In the genomic region with DNA sequence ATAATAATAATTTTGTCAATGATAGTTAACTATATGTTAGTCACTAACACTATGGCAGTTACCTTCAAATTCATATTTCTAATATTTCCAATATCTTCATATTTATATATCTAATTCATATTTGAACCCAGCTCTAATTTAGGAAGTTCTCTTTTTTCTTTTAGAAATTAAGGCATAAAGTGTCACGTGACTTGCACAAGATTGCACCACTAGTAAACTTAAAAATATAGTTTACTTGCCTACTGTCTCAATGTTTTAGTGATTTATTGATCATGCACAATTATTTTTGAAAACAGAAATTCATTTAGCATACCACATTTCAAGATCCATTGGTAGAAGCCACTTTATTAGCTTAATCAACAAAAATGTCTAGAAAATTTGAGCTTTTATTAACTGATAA, we compare ENCODE assay signal across 33 cellular contexts.
"Had no signal": no experiment of that assay in that cellular context is flagged by ENCODE, and none has a peak within 500 bp of the region (broad histone marks: within the 10 kb centered on the region; RNA-seq: fewer than 3 reads in every experiment).

No MANE protein-coding gene starts in this region.

- H3K36me3 ChIP-seq: adrenal gland, ascending aorta, brain microvascular endothelial cell, breast epithelium, cardiac muscle cell had no signal

- H3K9me3 ChIP-seq: body of pancreas had no signal

- H3K4me3 ChIP-seq: adrenal gland, ascending aorta, body of pancreas, breast epithelium, cardiac muscle cell had no signal

- FAIRE-seq: astrocyte, bronchial epithelial cell had no signal

- DNase-seq: activated effector memory CD4-positive, alpha-beta T cell treated with anti-CD3 and anti-CD28 coated beads, Interleukin-2, amount 50 U/mL, for 16 hours; activated effector memory CD4-positive, alpha-beta T cell treated with Interleukin-2 at 50 U/mL for 16 hours; activated gamma-delta T cell; activated gamma-delta T cell treated with Interleukin-2 at 50 U/mL for 16 hours; activated naive CD4-positive, alpha-beta T cell; activated naive CD4-positive, alpha-beta T cell treated with anti-CD3 and anti-CD28 coated beads for 36 hours; activated naive CD4-positive, alpha-beta T cell treated with anti-CD3 and anti-CD28 coated beads, Interleukin-2, amount 10 ng/mL, durations not matched to agents 7 days and 5 days; activated naive CD4-positive, alpha-beta T cell treated with anti-CD3 and anti-CD28 coated beads, Interleukin-2, amount 50 U/mL, for 16 hours; activated naive CD4-positive, alpha-beta T cell treated with Interleukin-2 at 50 U/mL for 16 hours; activated naive CD8-positive, alpha-beta T cell treated with anti-CD3 and anti-CD28 coated beads for 36 hours; activated naive CD8-positive, alpha-beta T cell treated with anti-CD3 and anti-CD28 coated beads, Interleukin-2, amount 10 ng/mL, durations not matched to agents 7 days and 5 days; activated naive CD8-positive, alpha-beta T cell treated with anti-CD3 and anti-CD28 coated beads, Interleukin-2, amount 50 U/mL, for 24 hours; activated T-cell treated with anti-CD3 and anti-CD28 coated beads, Interleukin-2, amount 50 U/mL, for 24 hours; activated T-cell treated with anti-CD3 and anti-CD28 coated beads, Interleukin-2, amount 50 U/mL, for 4 hours; activated T-cell treated with anti-CD3 and anti-CD28 coated beads, Interleukin-2, amount 50 U/mL, for 48 hours; activated T-cell treated with anti-CD3 and anti-CD28 coated beads, Interleukin-2, amount 50 U/mL, for 72 hours; adrenal gland; amniotic stem cell; amygdala; anterior cingulate cortex; aorta; body of pancreas; brain microvascular endothelial cell; caudate nucleus; central memory CD4-positive, alpha-beta T cell; cerebellar nuclear complex had no signal

- ATAC-seq: activated naive CD4-positive, alpha-beta T cell treated with anti-CD3 and anti-CD28 coated beads, Interleukin-2, amount 50 U/mL, for 72 hours; activated naive CD8-positive, alpha-beta T cell treated with anti-CD3 and anti-CD28 coated beads, Interleukin-2, amount 50 U/mL, for 24 hours; activated T-cell treated with anti-CD3 and anti-CD28 coated beads, Interleukin-2, amount 50 U/mL, for 4 hours; activated T-cell treated with anti-CD3 and anti-CD28 coated beads, Interleukin-2, amount 50 U/mL, for 72 hours; activated T-helper 17 cell treated with anti-CD3 and anti-CD28 coated beads, Interleukin-2, amount 50 U/mL, for 72 hours; body of pancreas had no signal

- H3K27ac ChIP-seq: adrenal gland, ascending aorta, body of pancreas, brain microvascular endothelial cell, breast epithelium, cardiac muscle cell had no signal

- H3K4me1 ChIP-seq: breast epithelium had no signal
